ENCODE assay signal across 24 cellular contexts in the genomic region with DNA sequence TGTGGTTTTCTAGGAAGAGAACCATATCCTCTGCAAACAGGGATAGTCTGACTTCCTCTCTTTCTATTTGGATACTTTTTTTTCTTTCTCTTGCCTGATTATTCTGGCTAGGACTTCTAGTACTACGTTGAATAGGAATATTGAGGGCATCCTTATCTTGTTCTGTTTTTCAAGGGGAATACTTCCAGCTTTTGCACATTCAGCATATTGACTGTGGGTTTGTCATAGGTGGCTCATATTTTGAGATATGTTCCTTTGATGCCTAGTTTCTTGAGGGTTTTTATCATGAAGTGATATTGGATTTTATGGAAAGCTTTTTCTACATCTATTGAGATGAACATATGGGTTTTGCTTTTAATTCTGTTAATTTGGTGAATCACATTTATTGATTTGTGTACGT.
DNase-seq lines count a peak whose midpoint lies in the region; ATAC-seq, FAIRE-seq and TF ChIP-seq lines count a peak whose summit lies in the region.
"Had no signal": no experiment of that assay in that cellular context is flagged by ENCODE, and none has a peak within 500 bp of the region (broad histone marks: within the 10 kb centered on the region; RNA-seq: fewer than 3 reads in every experiment).

No MANE protein-coding gene starts in this region.

- DNase-seq in A549 (ENCODE audit: low read depth in 1 of 2, low spot score in 1 of 2) (no peak), IMR-90 (no peak), astrocyte (ENCODE audit: low read depth) (no peak), endothelial cell (ENCODE audit: low spot score) (no peak), psoas muscle (no peak), DMS79 treated with DMSO at 0.1 percent for 48 hours (lab: John Stamatoyannopoulos, UW) (no peak)
- DNase-seq: 8988T; BE2C; C1 segment of cervical spinal cord; CD4-positive, alpha-beta memory T cell; CD4-positive, CD25-positive, alpha-beta regulatory T cell; CD8-positive, alpha-beta memory T cell; COR-L47; DMS 273 treated with DMSO at 0.1 percent for 48 hours; DMS153; DMS53; DMS79; GF-D8 had no signal

- H3K18ac ChIP-seq in IMR-90 (ENCODE audit: low read depth, low read length): no peak overlapping the region

- H3K4me2 ChIP-seq in A549 (no peak overlapping the region), IMR-90 (ENCODE audit: low read depth, low read length) (no peak overlapping the region), astrocyte (ENCODE audit: low read length) (no peak overlapping the region)
- H3K4me2 ChIP-seq: BLaER1 had no signal

- POLR2A ChIA-PET in A549 (lab: Yijun Ruan, JAX) (no interaction called here), IMR-90 (lab: Charles Lee; ENCODE audit: unreplicated experiment) (no interaction called here)

- BruUV-seq in IMR-90 (replicated peaks; lab: Mats Ljungman, UMichigan): no TSS peak

- no peak overlapping the region for H3K14ac ChIP-seq in IMR-90 (replicated peaks; ENCODE audit: low read depth, low read length)

- TF ChIP-seq CTCF in A549 (IDR thresholded peaks at IDR 0.05): no peak
- TF ChIP-seq CTCF in IMR-90 (conservative IDR thresholded peaks at IDR 0.05; ENCODE audit: low read depth, low read length): no peak
- TF ChIP-seq CTCF in astrocyte (IDR thresholded peaks at IDR 0.05; ENCODE audit: insufficient read depth, low read depth, low read length): no peak
- TF ChIP-seq CTCF in endothelial cell (IDR thresholded peaks at IDR 0.05; ENCODE audit: unreplicated experiment): no peak
- no peak for TF ChIP-seq CTCF in psoas muscle (IDR thresholded peaks at IDR 0.05)

- no peak overlapping the region for H3K56ac ChIP-seq in IMR-90 (ENCODE audit: extremely low read depth, insufficient read depth, low read length)

- no peaks in the 10 kb centered on the region for H3K79me2 ChIP-seq in astrocyte (ENCODE audit: insufficient read depth, low read length)

- no peaks in the 10 kb centered on the region for H3K36me3 Mint-ChIP-seq in astrocyte (ENCODE audit: low read depth, unreplicated experiment)
- no peaks in the 10 kb centered on the region for H3K36me3 Mint-ChIP-seq in endothelial cell (ENCODE audit: low read depth, unreplicated experiment)
- H3K36me3 Mint-ChIP-seq: CD14-positive monocyte; CD4-positive, alpha-beta memory T cell; CD4-positive, CD25-positive, alpha-beta regulatory T cell; CD8-positive, alpha-beta memory T cell had no signal

- H3K4me3 ChIP-seq in A549 (no peak overlapping the region), IMR-90 (ENCODE audit: insufficient read depth, low read depth, low read length) (no peak overlapping the region), astrocyte (ENCODE audit: insufficient read depth, low read depth, low read length) (no peak overlapping the region), psoas muscle (no peak overlapping the region)
- H3K4me3 ChIP-seq: BLaER1 had no signal

- no peaks in the 10 kb centered on the region for H3K9me1 ChIP-seq in IMR-90 (ENCODE audit: insufficient read depth, low read length)

- H4K91ac ChIP-seq in IMR-90 (ENCODE audit: insufficient read depth, low read depth, low read length): no peak overlapping the region

- TF ChIP-seq EP300 in A549 (IDR thresholded peaks at IDR 0.05): no peak

- H3K27ac Mint-ChIP-seq in astrocyte (ENCODE audit: unreplicated experiment) (no peak overlapping the region), endothelial cell (ENCODE audit: unreplicated experiment) (peak overlapping the region; percentile 43)
- H3K27ac Mint-ChIP-seq: CD14-positive monocyte; CD4-positive, alpha-beta memory T cell; CD4-positive, CD25-positive, alpha-beta regulatory T cell; CD8-positive, alpha-beta memory T cell had no signal

- no peaks in the 10 kb centered on the region for H3K4me1 ChIP-seq in A549
- H3K4me1 ChIP-seq in IMR-90 (ENCODE audit: control insufficient read depth, insufficient read depth, low read length): no peaks in the 10 kb centered on the region
- H3K4me1 ChIP-seq in astrocyte (ENCODE audit: insufficient read depth, low read length): no peaks in the 10 kb centered on the region
- H3K4me1 ChIP-seq in psoas muscle: no peaks in the 10 kb centered on the region
- H3K4me1 ChIP-seq: BE2C, BLaER1 had no signal

- no peak overlapping the region for H4K8ac ChIP-seq in IMR-90 (ENCODE audit: low read depth in 2 of 2, low read length in 2 of 2)

- peak; percentile 18 for FAIRE-seq in A549 (lab: Jason Lieb, UNC)
- peak; percentile 34 for FAIRE-seq in astrocyte (lab: Jason Lieb, UNC)
- FAIRE-seq: A204.1, G401.6, GM12891 had no signal

- WGBS in A549 (ENCODE audit: missing lambda C conversion rate): 36% methylated on average over 2 of the region's 2 CpGs
- no CpG with 5 or more reads among the region's 2 CpGs for WGBS in IMR-90 (ENCODE audit: extremely low coverage in 2 of 2, insufficient read length in 1 of 2), 2 experiments
- WGBS in psoas muscle, 3 donors: 71 to 76% (median 72%) methylated on average over 2 of the region's 2 CpGs

- H3K27me3 Mint-ChIP-seq in astrocyte (ENCODE audit: low read depth, unreplicated experiment): no peaks in the 10 kb centered on the region
- H3K27me3 Mint-ChIP-seq in endothelial cell (ENCODE audit: unreplicated experiment): no peaks in the 10 kb centered on the region
- H3K27me3 Mint-ChIP-seq: CD4-positive, CD25-positive, alpha-beta regulatory T cell had no signal

- no peak overlapping the region for H2BK15ac ChIP-seq in IMR-90 (ENCODE audit: low read depth, low read length)

- H3K27me3 ChIP-seq in IMR-90 (ENCODE audit: control insufficient read depth, insufficient read depth, low read length) (no peaks in the 10 kb centered on the region), astrocyte (ENCODE audit: insufficient read depth, low read length) (no peaks in the 10 kb centered on the region), psoas muscle (ENCODE audit: insufficient read depth in 3 of 3, low read length in 2 of 3) (no peaks in the 10 kb centered on the region)
- H3K27me3 ChIP-seq: BE2C, BLaER1 had no signal

- no peak overlapping the region for H2BK20ac ChIP-seq in IMR-90 (ENCODE audit: low read depth, low read length)

- no peaks in the 10 kb centered on the region for H3K79me1 ChIP-seq in IMR-90 (ENCODE audit: low read depth in 1 of 2, low read length in 2 of 2)

- CTCF ChIA-PET in A549 (lab: Yijun Ruan, JAX) (interaction anchor here (1.0 to 1.3 kb wide), 2 partner anchors 75 to 115 kb away, joined by 3 read pairs; no protein-coding TSS in a partner anchor), IMR-90 (lab: Yijun Ruan, JAX) (interaction anchor here (1.1 kb wide), 1 partner anchor 10 kb away, joined by 5 read pairs; no protein-coding TSS in a partner anchor)

- H3K4me3 Mint-ChIP-seq in astrocyte (ENCODE audit: unreplicated experiment) (no peak overlapping the region), endothelial cell (ENCODE audit: unreplicated experiment) (no peak overlapping the region)
- H3K4me3 Mint-ChIP-seq: CD14-positive monocyte; CD4-positive, alpha-beta memory T cell; CD4-positive, CD25-positive, alpha-beta regulatory T cell; CD8-positive, alpha-beta memory T cell had no signal

- H3K27ac ChIP-seq in A549 (no peak overlapping the region), IMR-90 (ENCODE audit: insufficient read depth, low read length) (no peak overlapping the region), astrocyte (ENCODE audit: low read depth, low read length) (no peak overlapping the region), psoas muscle (no peak overlapping the region)
- H3K27ac ChIP-seq: BLaER1 had no signal

- H4K20me1 ChIP-seq in IMR-90 (ENCODE audit: insufficient read depth, low read length) (no peaks in the 10 kb centered on the region), astrocyte (ENCODE audit: insufficient read depth, low read length) (no peaks in the 10 kb centered on the region)
- H4K20me1 ChIP-seq: BLaER1 had no signal

- H3K4me1 Mint-ChIP-seq in astrocyte (ENCODE audit: low read depth, unreplicated experiment) (no peaks in the 10 kb centered on the region), endothelial cell (ENCODE audit: unreplicated experiment) (peaks cover 10% of the 10 kb centered on the region)
- H3K4me1 Mint-ChIP-seq: CD14-positive monocyte; CD4-positive, alpha-beta memory T cell; CD4-positive, CD25-positive, alpha-beta regulatory T cell; CD8-positive, alpha-beta memory T cell had no signal

- no peak overlapping the region for H2AK9ac ChIP-seq in IMR-90 (replicated peaks; ENCODE audit: low read depth, low read length, poor library complexity)

- dilution Hi-C loops in IMR-90 (cut with HindIII; ENCODE audit: low sequenced_read_pairs, unreplicated experiment): no loop called here

- H2BK120ac ChIP-seq in IMR-90 (ENCODE audit: low read depth, low read length): no peak overlapping the region

- H3K9me3 Mint-ChIP-seq in astrocyte (ENCODE audit: unreplicated experiment): peaks cover 7% of the 10 kb centered on the region
- H3K9me3 Mint-ChIP-seq in endothelial cell (ENCODE audit: unreplicated experiment): no peaks in the 10 kb centered on the region

- H2AFZ ChIP-seq in IMR-90 (replicated peaks; ENCODE audit: low read length, poor library complexity) (no peak overlapping the region), astrocyte (ENCODE audit: low read depth, low read length) (no peak overlapping the region)

- no peak overlapping the region for H3K23ac ChIP-seq in IMR-90 (ENCODE audit: low read depth, low read length)

- no peaks in the 10 kb centered on the region for H3K36me3 ChIP-seq in IMR-90 (ENCODE audit: control insufficient read depth, insufficient read depth, low read length)
- no peaks in the 10 kb centered on the region for H3K36me3 ChIP-seq in astrocyte (ENCODE audit: insufficient read depth, low read length)
- H3K36me3 ChIP-seq in psoas muscle (ENCODE audit: insufficient read depth in 1 of 2, low read depth in 1 of 2): no peaks in the 10 kb centered on the region
- H3K36me3 ChIP-seq: BE2C, BLaER1 had no signal

- TF ChIP-seq POLR2A in A549 (IDR thresholded peaks at IDR 0.05; ENCODE audit: low read length): no peak
- TF ChIP-seq POLR2A in IMR-90 (IDR thresholded peaks at IDR 0.05; ENCODE audit: low read depth, low read length): no peak

- H4K5ac ChIP-seq in IMR-90 (ENCODE audit: low read depth, low read length): no peak overlapping the region

- in situ Hi-C loops in IMR-90 (cut with MboI; ENCODE audit: low sequenced_read_pairs): no loop called here

- no peak for TF ChIP-seq RAD21 in A549 (conservative IDR thresholded peaks at IDR 0.05 in 1 of 2, IDR thresholded peaks at IDR 0.05 in 1 of 2)
- no peak for TF ChIP-seq RAD21 in IMR-90 (IDR thresholded peaks at IDR 0.05; ENCODE audit: low read length)

- H2BK5ac ChIP-seq in IMR-90 (ENCODE audit: low read depth, low read length, poor library complexity, severe bottlenecking): no peak overlapping the region

- no peak overlapping the region for H2AK5ac ChIP-seq in IMR-90 (ENCODE audit: low read depth, low read length)

- H3K9ac ChIP-seq in IMR-90 (ENCODE audit: low read depth, low read length) (no peak overlapping the region), astrocyte (ENCODE audit: low read length) (no peak overlapping the region)
- H3K9ac ChIP-seq: BLaER1 had no signal

- no peaks in the 10 kb centered on the region; the same call in 2 of the 3 replicates for H3K9me3 ChIP-seq in A549
- peaks cover 9% of the 10 kb centered on the region for H3K9me3 ChIP-seq in IMR-90 (ENCODE audit: control insufficient read depth, insufficient read depth, low read length)
- peaks cover 3% of the 10 kb centered on the region for H3K9me3 ChIP-seq in astrocyte (ENCODE audit: insufficient read depth, low read depth, low read length)
- H3K9me3 ChIP-seq in psoas muscle: no peaks in the 10 kb centered on the region
- H3K9me3 ChIP-seq: BE2C had no signal

- intact Hi-C loops in IMR-90 (cut with micrococcal nuclease): no loop called here
- intact Hi-C loops in psoas muscle (cut with DNase I): no loop called here

- no peak overlapping the region for H3K4ac ChIP-seq in IMR-90 (ENCODE audit: low read depth, low read length)

- ATAC-seq in A549 (no peak), IMR-90 (ENCODE audit: low read depth) (no peak), GM19023 (IDR thresholded peaks at IDR 0.05; ENCODE audit: unreplicated experiment) (no peak), psoas muscle (no peak)
